ENCODE assay signal across 28 cellular contexts in genomic region chr19:7170983-7171382, GRCh38.
"Had no signal": no experiment of that assay in that cellular context is flagged by ENCODE, and none has a peak within 500 bp of the region (broad histone marks: within the 10 kb centered on the region; RNA-seq: fewer than 3 reads in every experiment).

No MANE protein-coding gene starts in this region.

- DNase-seq: colonic mucosa; cortex of kidney; dermis blood vessel endothelial cell; dorsolateral prefrontal cortex; effector CD4-positive, alpha-beta T cell; effector CD8-positive, alpha-beta T cell; effector memory CD4-positive, alpha-beta T cell; effector memory CD8-positive, alpha-beta T cell; endodermal cell; erythroblast; esophagus squamous epithelium; foreskin fibroblast; foreskin keratinocyte; foreskin melanocyte; gastrocnemius medialis; head of caudate nucleus; heart left ventricle had no signal

- H3K4me1 ChIP-seq: colonic mucosa, esophagus muscularis mucosa, esophagus squamous epithelium, foreskin keratinocyte, gastroesophageal sphincter, heart left ventricle had no signal

- H3K27me3 Mint-ChIP-seq: dendritic cell treated with granulocyte-macrophage colony-stimulating factor and Interleukin-4, amounts not matched to agents 40 ng/mL and 50 ng/mL, for 4 days had no signal

- ATAC-seq: effector memory CD8-positive, alpha-beta T cell; esophagus mucosa; foreskin keratinocyte; gastrocnemius medialis; gastroesophageal sphincter; heart left ventricle had no signal

- H3K4me3 ChIP-seq: colonic mucosa, coronary artery, dorsolateral prefrontal cortex, esophagus muscularis mucosa, esophagus squamous epithelium, gastrocnemius medialis, gastroesophageal sphincter, heart left ventricle, hepatocyte had no signal

- H3K27ac ChIP-seq: colonic mucosa, coronary artery, dorsolateral prefrontal cortex, epithelial cell of prostate, esophagus muscularis mucosa, esophagus squamous epithelium, foreskin keratinocyte, gastrocnemius medialis, gastroesophageal sphincter, heart left ventricle, hepatocyte had no signal

- H3K27ac Mint-ChIP-seq: dendritic cell treated with granulocyte-macrophage colony-stimulating factor and Interleukin-4, amounts not matched to agents 40 ng/mL and 50 ng/mL, for 4 days; effector memory CD8-positive, alpha-beta T cell; endodermal cell had no signal

- H3K9me3 Mint-ChIP-seq: dendritic cell treated with granulocyte-macrophage colony-stimulating factor and Interleukin-4, amounts not matched to agents 40 ng/mL and 50 ng/mL, for 4 days; effector memory CD8-positive, alpha-beta T cell had no signal

- H3K4me1 Mint-ChIP-seq: endodermal cell had no signal

- H3K4me2 ChIP-seq: hepatocyte had no signal

- H3K4me3 Mint-ChIP-seq: dendritic cell treated with granulocyte-macrophage colony-stimulating factor and Interleukin-4, amounts not matched to agents 40 ng/mL and 50 ng/mL, for 4 days; effector memory CD8-positive, alpha-beta T cell; endodermal cell had no signal

- H3K27me3 ChIP-seq: colonic mucosa, dorsolateral prefrontal cortex, esophagus muscularis mucosa, esophagus squamous epithelium, foreskin keratinocyte, gastrocnemius medialis, gastroesophageal sphincter, heart left ventricle, hepatocyte had no signal

- FAIRE-seq: colon, endometrium, endothelial cell of umbilical vein, frontal cortex had no signal

- H3K9me3 ChIP-seq: colonic mucosa, esophagus muscularis mucosa, esophagus squamous epithelium, gastrocnemius medialis, gastroesophageal sphincter, heart left ventricle had no signal
